In the genomic region with DNA sequence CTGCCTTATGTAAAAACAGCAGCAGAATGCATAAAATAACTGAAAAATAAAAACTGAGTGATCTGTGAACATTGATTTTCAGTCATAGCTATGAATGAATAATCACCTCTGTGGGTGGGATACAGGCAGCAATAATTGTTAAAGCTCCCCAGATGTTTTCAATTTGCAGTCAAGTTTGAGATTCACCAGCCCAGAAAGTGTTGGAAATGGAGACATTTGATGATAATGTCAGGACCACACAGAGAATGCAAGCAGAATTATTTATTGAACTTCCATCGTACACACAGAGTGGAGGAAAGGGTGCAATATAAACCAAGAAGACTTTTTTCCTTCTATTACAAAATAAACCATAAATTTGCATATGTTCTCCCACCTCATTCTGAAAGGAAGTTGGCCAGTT, we compare ENCODE assay signal across 28 cellular contexts.
"Had no signal": no experiment of that assay in that cellular context is flagged by ENCODE, and none has a peak within 500 bp of the region (broad histone marks: within the 10 kb centered on the region; RNA-seq: fewer than 3 reads in every experiment).

No MANE protein-coding gene starts in this region.

- H3K27me3 ChIP-seq: neural progenitor cell, ovary, right lobe of liver, sigmoid colon, stomach, thyroid gland, tibial nerve, upper lobe of left lung, vagina had no signal

- H3K9me3 Mint-ChIP-seq: neural progenitor cell; stimulated activated naive CD8-positive, alpha-beta T cell treated with anti-CD3 and anti-CD28 coated beads, Interleukin-15, Interleukin-2, amounts not matched to agents 100 ng/mL and 50 ng/mL, for 24 hours had no signal

- H3K27ac Mint-ChIP-seq: natural killer cell treated with Interleukin-12 subunit alpha and Interleukin-12 subunit beta and Interleukin-15 and Interleukin-18, amount 100 ng/mL, for 72 hours; neural progenitor cell; progenitor cell of endocrine pancreas; stimulated activated effector memory CD8-positive, alpha-beta T cell treated with anti-CD3 and anti-CD28 coated beads, Interleukin-12 subunit alpha, Interleukin-12 subunit beta, amount 100 ng/mL, for 72 hours; stimulated activated naive B cell treated with anti-CD40 and anti-IgM and Interleukin-4, amounts not matched to agents 10 μg/mL and 1 μg/mL and 100 μg/mL, for 72 hours; stimulated activated naive CD8-positive, alpha-beta T cell treated with anti-CD3 and anti-CD28 coated beads, Interleukin-15, Interleukin-2, amounts not matched to agents 100 ng/mL and 50 ng/mL, for 24 hours had no signal

- H3K27me3 Mint-ChIP-seq: natural killer cell treated with Interleukin-12 subunit alpha and Interleukin-12 subunit beta and Interleukin-15 and Interleukin-18, amount 100 ng/mL, for 72 hours; progenitor cell of endocrine pancreas; stimulated activated naive B cell treated with anti-CD40 and anti-IgM and Interleukin-4, amounts not matched to agents 10 μg/mL and 1 μg/mL and 100 μg/mL, for 72 hours; stimulated activated naive CD8-positive, alpha-beta T cell treated with anti-CD3 and anti-CD28 coated beads, Interleukin-15, Interleukin-2, amounts not matched to agents 100 ng/mL and 50 ng/mL, for 24 hours had no signal

- DNase-seq: occipital lobe; ovary; posterior cingulate gyrus; psoas muscle; right cardiac atrium; right lobe of liver; sigmoid colon; small intestine; stimulated activated CD4-positive, alpha-beta T cell treated with anti-CD3 and anti-CD28 coated beads, Interleukin-15, amount 100 ng/mL, for 24 hours; stimulated activated CD4-positive, alpha-beta T cell treated with anti-CD3 and anti-CD28 coated beads, Interleukin-2, amount 100 ng/mL, for 24 hours; stimulated activated CD4-positive, alpha-beta T cell treated with anti-CD3 and anti-CD28 coated beads, Interleukin-2, amount 100 ng/mL, for 48 hours; stimulated activated CD4-positive, alpha-beta T cell treated with anti-CD3 and anti-CD28 coated beads, Interleukin-4, amount 100 ng/mL, for 24 hours; stimulated activated naive B cell treated with anti-CD40 and anti-IgM and Interleukin-4, amounts not matched to agents 10 μg/mL and 1 μg/mL and 100 μg/mL, for 72 hours; stimulated activated naive CD4-positive, alpha-beta T cell treated with Interleukin-2 at 50 U/mL for 16 hours; stomach; thyroid gland; trophoblast cell; upper lobe of left lung had no signal

- H3K4me3 Mint-ChIP-seq: natural killer cell treated with Interleukin-12 subunit alpha and Interleukin-12 subunit beta and Interleukin-15 and Interleukin-18, amount 100 ng/mL, for 72 hours; neural progenitor cell; stimulated activated effector memory CD8-positive, alpha-beta T cell treated with anti-CD3 and anti-CD28 coated beads, Interleukin-12 subunit alpha, Interleukin-12 subunit beta, amount 100 ng/mL, for 72 hours; stimulated activated naive B cell treated with anti-CD40 and anti-IgM and Interleukin-4, amounts not matched to agents 10 μg/mL and 1 μg/mL and 100 μg/mL, for 72 hours; stimulated activated naive CD8-positive, alpha-beta T cell treated with anti-CD3 and anti-CD28 coated beads, Interleukin-15, Interleukin-2, amounts not matched to agents 100 ng/mL and 50 ng/mL, for 24 hours had no signal

- ATAC-seq: natural killer cell treated with Interleukin-12 subunit alpha and Interleukin-12 subunit beta and Interleukin-15 and Interleukin-18, amount 100 ng/mL, for 72 hours; psoas muscle; right cardiac atrium; right lobe of liver; stimulated activated effector memory CD8-positive, alpha-beta T cell treated with anti-CD3 and anti-CD28 coated beads, Interleukin-12 subunit alpha, Interleukin-12 subunit beta, amount 100 ng/mL, for 72 hours; stimulated activated naive B cell treated with anti-CD40 and anti-IgM and Interleukin-4, amounts not matched to agents 10 μg/mL and 1 μg/mL and 100 μg/mL, for 72 hours had no signal

- H3K4me3 ChIP-seq: neural progenitor cell, ovary, psoas muscle, right lobe of liver, sigmoid colon, stomach, thoracic aorta, thyroid gland, tibial nerve, upper lobe of left lung, vagina had no signal

- H3K4me2 ChIP-seq: neural progenitor cell had no signal

- H3K9me3 ChIP-seq: ovary, psoas muscle, right lobe of liver, sigmoid colon, stomach, thoracic aorta, thyroid gland, upper lobe of left lung, vagina had no signal

- H3K79me2 ChIP-seq: parathyroid adenoma had no signal

- H3K36me3 Mint-ChIP-seq: natural killer cell treated with Interleukin-12 subunit alpha and Interleukin-12 subunit beta and Interleukin-15 and Interleukin-18, amount 100 ng/mL, for 72 hours; neural progenitor cell; stimulated activated effector memory CD8-positive, alpha-beta T cell treated with anti-CD3 and anti-CD28 coated beads, Interleukin-12 subunit alpha, Interleukin-12 subunit beta, amount 100 ng/mL, for 72 hours; stimulated activated naive B cell treated with anti-CD40 and anti-IgM and Interleukin-4, amounts not matched to agents 10 μg/mL and 1 μg/mL and 100 μg/mL, for 72 hours had no signal

- H3K4me1 ChIP-seq: neural progenitor cell, parathyroid adenoma, psoas muscle, right lobe of liver, sigmoid colon, stomach, thyroid gland, upper lobe of left lung, vagina had no signal

- H3K27ac ChIP-seq: neural progenitor cell, ovary, parathyroid adenoma, psoas muscle, right lobe of liver, sigmoid colon, stomach, thoracic aorta, thyroid gland, tibial nerve, upper lobe of left lung, vagina had no signal

- H3K4me1 Mint-ChIP-seq: neural progenitor cell; stimulated activated effector memory CD8-positive, alpha-beta T cell treated with anti-CD3 and anti-CD28 coated beads, Interleukin-12 subunit alpha, Interleukin-12 subunit beta, amount 100 ng/mL, for 72 hours; stimulated activated naive B cell treated with anti-CD40 and anti-IgM and Interleukin-4, amounts not matched to agents 10 μg/mL and 1 μg/mL and 100 μg/mL, for 72 hours had no signal

- H2AFZ ChIP-seq: neural progenitor cell, parathyroid adenoma had no signal

- FAIRE-seq: small intestine, urothelium cell line had no signal

- H3K36me3 ChIP-seq: neural progenitor cell, ovary, right lobe of liver, sigmoid colon, stomach, thoracic aorta, thyroid gland, tibial nerve, upper lobe of left lung, vagina had no signal

- H3K9ac ChIP-seq: neural progenitor cell, parathyroid adenoma had no signal
